ENCODE assay signal across 19 cellular contexts in genomic region chr10:101507241-101507640, GRCh38.
DNase-seq lines count a peak whose midpoint lies in the region; ATAC-seq, FAIRE-seq and TF ChIP-seq lines count a peak whose summit lies in the region.
"Had no signal": no experiment of that assay in that cellular context is flagged by ENCODE, and none has a peak within 500 bp of the region (broad histone marks: within the 10 kb centered on the region; RNA-seq: fewer than 3 reads in every experiment).

No MANE protein-coding gene starts in this region.

- TF ChIP-seq CTCF in brain (conservative IDR thresholded peaks at IDR 0.05) = no peak
- TF ChIP-seq CTCF in type B pancreatic cell (conservative IDR thresholded peaks at IDR 0.05) = no peak

- peak; percentile 54 for FAIRE-seq in G401.6 (lab: Jason Lieb, UNC)
- FAIRE-seq: GM12892, GM18507 had no signal

- peaks cover 23% of the 10 kb centered on the region for H3K4me1 Mint-ChIP-seq in brain
- peaks cover 15% of the 10 kb centered on the region for H3K4me1 Mint-ChIP-seq in type B pancreatic cell (ENCODE audit: unreplicated experiment)
- H3K4me1 Mint-ChIP-seq: B cell had no signal

- ATAC-seq in left lobe of liver (no peak), HG03159 (IDR thresholded peaks at IDR 0.05; ENCODE audit: unreplicated experiment) (no peak), SK-N-SH treated with all-trans-retinoic acid at 6 μM for 48 hours (no peak)
- ATAC-seq: CD8-positive, alpha-beta T cell had no signal

- H3K36me3 Mint-ChIP-seq in brain (peaks cover 4% of the 10 kb centered on the region), type B pancreatic cell (no peaks in the 10 kb centered on the region)

- H3K27me3 Mint-ChIP-seq in brain = peaks cover 3% of the 10 kb centered on the region
- peaks cover 6% of the 10 kb centered on the region for H3K27me3 Mint-ChIP-seq in type B pancreatic cell
- H3K27me3 Mint-ChIP-seq: B cell had no signal

- peak; percentile 52 for DNase-seq in NCI-H69 (lab: John Stamatoyannopoulos, UW)
- no peak for DNase-seq in type B pancreatic cell (ENCODE audit: extremely low spot score, unreplicated experiment)
- no peak for DNase-seq in left lobe of liver (ENCODE audit: low spot score)
- DNase-seq: 8988T; Calu3; CD8-positive, alpha-beta T cell; DMS 273 treated with DMSO at 0.1 percent for 48 hours; DMS53; DND-41; GDM1; HFFc6; KG1 had no signal

- H3K27ac Mint-ChIP-seq in brain (peak overlapping the region in 3 of 5 experiments; percentile 1 to 38 (median 15)), type B pancreatic cell (no peak overlapping the region)
- H3K27ac Mint-ChIP-seq: B cell; CD8-positive, alpha-beta T cell; HFFc6 had no signal

- H3K9me3 Mint-ChIP-seq in brain (no peaks in the 10 kb centered on the region), type B pancreatic cell (no peaks in the 10 kb centered on the region)
- H3K9me3 Mint-ChIP-seq: CD8-positive, alpha-beta T cell; HFFc6 had no signal

- H3K4me3 Mint-ChIP-seq in brain (peak overlapping the region; percentile 10 to 69 (median 41)), type B pancreatic cell (peak overlapping the region; percentile 3)
- H3K4me3 Mint-ChIP-seq: B cell; CD8-positive, alpha-beta T cell; HFFc6 had no signal

TF ChIP-seq in SK-N-SH treated with all-trans-retinoic acid at 6 μM for 48 hours, 23 proteins besides CTCF, POLR2A, EP300 and RAD21:
- no peak for TF ChIP-seq POU6F1 (CRISPR knock-in tag; IDR thresholded peaks at IDR 0.05; ENCODE audit: borderline replicate concordance, low read depth)
- no peak for TF ChIP-seq CREB5 (CRISPR knock-in tag; IDR thresholded peaks at IDR 0.05; ENCODE audit: low read depth)
- no peak for TF ChIP-seq CSDC2 (CRISPR knock-in tag; IDR thresholded peaks at IDR 0.05)
- TF ChIP-seq PPARA (CRISPR knock-in tag; IDR thresholded peaks at IDR 0.05; ENCODE audit: borderline replicate concordance) = no peak
- no peak for TF ChIP-seq ZFP3 (CRISPR knock-in tag; IDR thresholded peaks at IDR 0.05)
- TF ChIP-seq TSHZ2 (CRISPR knock-in tag; IDR thresholded peaks at IDR 0.05) = no peak
- no peak for TF ChIP-seq ESRRG (CRISPR knock-in tag; IDR thresholded peaks at IDR 0.05)
- TF ChIP-seq CSRNP3 (CRISPR knock-in tag; IDR thresholded peaks at IDR 0.05) = no peak
- no peak for TF ChIP-seq ZNF8 (CRISPR knock-in tag; IDR thresholded peaks at IDR 0.05)
- TF ChIP-seq TOX (CRISPR knock-in tag; IDR thresholded peaks at IDR 0.05; ENCODE audit: borderline replicate concordance) = no peak
- TF ChIP-seq BACH2 (CRISPR knock-in tag; IDR thresholded peaks at IDR 0.05; ENCODE audit: borderline replicate concordance) = no peak
- TF ChIP-seq ZC3H10 (CRISPR knock-in tag; IDR thresholded peaks at IDR 0.05) = no peak
